26 cellular contexts compared by ENCODE assay signal in genomic region chr2:207200136-207200535, GRCh38.
"Had no signal": no experiment of that assay in that cellular context is flagged by ENCODE, and none has a peak within 500 bp of the region (broad histone marks: within the 10 kb centered on the region; RNA-seq: fewer than 3 reads in every experiment).

No MANE protein-coding gene starts in this region.

- DNase-seq: activated B cell treated with CpG ODN at 0.5 μM for 24 hours; activated CD8-positive, alpha-beta memory T cell treated with anti-CD3 and anti-CD28 coated beads, Interleukin-2, amount 10 ng/mL, durations not matched to agents 7 days and 5 days; activated CD8-positive, alpha-beta T cell treated with anti-CD3 and anti-CD28 coated beads, Interleukin-2, amount 10 ng/mL, durations not matched to agents 7 days and 5 days; activated naive CD8-positive, alpha-beta T cell treated with anti-CD3 and anti-CD28 coated beads, Interleukin-2, amount 50 U/mL, for 24 hours; activated T-cell treated with anti-CD3 and anti-CD28 coated beads, Interleukin-2, amount 50 U/mL, for 48 hours; amygdala; caudate nucleus; cortex of kidney; effector memory CD8-positive, alpha-beta T cell; hypothalamus; immature natural killer cell; kidney; left colon; mammary epithelial cell; naive B cell; nephron progenitor cell; nucleus accumbens; pancreas; sigmoid colon; small intestine; stimulated activated CD4-positive, alpha-beta T cell treated with anti-CD3 and anti-CD28 coated beads, Interleukin-4, amount 100 ng/mL, for 24 hours; stimulated activated naive CD8-positive, alpha-beta T cell treated with anti-CD3 and anti-CD28 coated beads, Interleukin-15, amount 100 ng/mL, for 72 hours; substantia nigra; uterus had no signal

- ATAC-seq: activated CD8-positive, alpha-beta memory T cell treated with anti-CD3 and anti-CD28 coated beads, Interleukin-2, amount 10 ng/mL, durations not matched to agents 7 days and 5 days; activated CD8-positive, alpha-beta T cell treated with anti-CD3 and anti-CD28 coated beads, Interleukin-2, amount 10 ng/mL, durations not matched to agents 7 days and 5 days; activated naive CD8-positive, alpha-beta T cell treated with anti-CD3 and anti-CD28 coated beads, Interleukin-2, amount 50 U/mL, for 24 hours; effector memory CD8-positive, alpha-beta T cell; gastroesophageal sphincter; left colon; pancreas; stimulated activated effector memory CD8-positive, alpha-beta T cell treated with anti-CD3 and anti-CD28 coated beads, Interleukin-12 subunit alpha, Interleukin-12 subunit beta, amount 100 ng/mL, for 72 hours; stimulated activated naive CD8-positive, alpha-beta T cell treated with anti-CD3 and anti-CD28 coated beads, Interleukin-15, amount 100 ng/mL, for 72 hours had no signal
